ENCODE assay signal across 15 cellular contexts in the genomic region with DNA sequence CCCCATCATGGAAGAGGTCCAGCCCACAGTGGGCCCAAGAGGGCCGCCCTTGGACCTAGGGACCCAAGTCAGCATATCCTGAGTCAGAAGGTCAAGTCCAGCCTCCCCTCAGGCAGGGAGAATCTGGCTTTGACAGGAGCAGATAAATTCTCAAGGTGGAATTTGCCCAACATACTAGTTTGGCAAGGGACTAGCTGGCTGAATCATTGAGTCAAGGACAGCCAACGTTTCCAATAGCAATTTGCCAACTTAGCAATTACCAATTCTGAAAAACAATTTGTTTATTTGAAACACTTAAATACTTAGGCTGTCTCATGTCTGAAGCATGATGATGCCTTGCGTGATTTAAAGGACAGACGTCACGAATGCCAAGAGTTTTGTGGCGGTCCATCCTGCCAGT. TPM values are rescaled to one million over a fixed set of nuclear protein-coding genes. Genes with fewer than 3 reads are reported as not detected.
"Had no signal": no experiment of that assay in that cellular context is flagged by ENCODE, and none has a peak within 500 bp of the region (broad histone marks: within the 10 kb centered on the region; RNA-seq: fewer than 3 reads in every experiment).

No MANE protein-coding gene starts in this region.

RNA-seq across cellular contexts. Expression of a gene that starts 2.7 kb away (rescaled TPM):
- total RNA-seq: activated B cell treated with CpG ODN at 0.5 μM for 24 hours; activated CD4-positive, alpha-beta memory T cell treated with anti-CD3 and anti-CD28 coated beads for 36 hours; activated CD4-positive, alpha-beta memory T cell treated with anti-CD3 and anti-CD28 coated beads, Interleukin-2, amount 10 ng/mL, durations not matched to agents 7 days and 5 days; activated CD4-positive, alpha-beta T cell treated with anti-CD3 and anti-CD28 coated beads for 36 hours; activated CD4-positive, alpha-beta T cell treated with anti-CD3 and anti-CD28 coated beads, Interleukin-2, amount 10 ng/mL, durations not matched to agents 24 days and 14 days; activated CD4-positive, alpha-beta T cell treated with anti-CD3 and anti-CD28 coated beads, Interleukin-2, amount 10 ng/mL, durations not matched to agents 7 days and 5 days; activated CD8-positive, alpha-beta memory T cell treated with anti-CD3 and anti-CD28 coated beads for 36 hours; activated CD8-positive, alpha-beta memory T cell treated with anti-CD3 and anti-CD28 coated beads, Interleukin-2, amount 10 ng/mL, durations not matched to agents 7 days and 5 days; activated CD8-positive, alpha-beta T cell treated with anti-CD3 and anti-CD28 coated beads for 36 hours; activated CD8-positive, alpha-beta T cell treated with anti-CD3 and anti-CD28 coated beads, Interleukin-2, amount 10 ng/mL, durations not matched to agents 7 days and 5 days; T-cell; T-helper 1 cell treated with Interleukin-12 subunit alpha and Interleukin-12 subunit beta and Interleukin-4 antibody, amounts not matched to agents 30 ng/mL and 1 ng/mL, for 36 hours; T-helper 17 cell; T-helper 2 cell treated with Interferon-gamma antibody and Interleukin-4, amounts not matched to agents 100 ng/mL and 5 ng/mL, for 36 hours; WTC11 had no signal
